ENCODE assay signal across 8 cellular contexts in the genomic region with DNA sequence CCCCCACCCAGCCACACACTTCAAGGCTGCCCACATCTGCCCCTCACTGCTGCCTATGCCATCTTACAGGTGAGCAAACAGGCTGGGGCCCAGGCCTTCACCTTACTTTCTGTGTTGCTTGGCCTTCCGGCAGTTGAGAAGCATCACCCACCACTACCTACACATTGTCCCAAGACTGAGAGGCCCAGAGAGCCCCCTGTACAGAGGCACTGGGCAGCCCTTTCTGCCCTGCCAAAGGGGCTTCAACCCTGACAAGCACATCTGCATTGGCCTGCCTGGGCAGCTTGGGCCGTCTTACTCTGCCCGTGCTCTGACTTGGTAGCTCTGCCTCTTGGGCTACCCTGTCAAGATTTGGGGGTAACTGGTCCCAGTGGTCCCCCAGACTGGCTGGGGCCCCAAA. TPM values are rescaled to one million over a fixed set of nuclear protein-coding genes. Genes with fewer than 3 reads are reported as not detected.
A peak's percentile ranks its signal among the peaks of the same experiment; 100 is the strongest.
DNase-seq lines count a peak whose midpoint lies in the region; ATAC-seq and TF ChIP-seq lines count a peak whose summit lies in the region.

No MANE protein-coding gene starts in this region.

- no peak for TF ChIP-seq EP300 in SK-N-SH (IDR thresholded peaks at IDR 0.05; ENCODE audit: borderline replicate concordance in 1 of 2, low read depth in 1 of 2, low read length in 1 of 2)

- peak overlapping the region; percentile 82 for H3K27ac Mint-ChIP-seq in activated T-helper 2 cell treated with anti-CD3 and anti-CD28 coated beads, Interferon-gamma antibody, Interleukin-2, Interleukin-4, amounts not matched to agents 10 μg/mL and 5 μg/mL and 100 μg/mL, durations not matched to agents 14 hours and 24 hours and 36 hours

- peaks cover 0 to 26% of the 10 kb centered on the region in 2 experiments for H3K36me3 ChIP-seq in SK-N-SH (replicated peaks in 1 of 2; ENCODE audit: control insufficient read depth in 1 of 2, insufficient read depth in 2 of 2, low read length in 1 of 2)
- peaks cover 19% of the 10 kb centered on the region for H3K36me3 ChIP-seq in iPS-20b (ENCODE audit: insufficient read depth, low read depth, low read length)
- peaks cover 21 to 22% of the 10 kb centered on the region in 2 donors for H3K36me3 ChIP-seq in stomach smooth muscle (ENCODE audit: control insufficient read depth in 2 of 2, insufficient read depth in 2 of 2, low read length in 2 of 2)

- no peak for TF ChIP-seq RAD21 in SK-N-SH (IDR thresholded peaks at IDR 0.05; ENCODE audit: low read length)

- peak overlapping the region in 1 of 2 experiments; percentile 91; a peak in 2 of 4 replicates for H3K27ac ChIP-seq in SK-N-SH (ENCODE audit: low read depth in 2 of 2, low read length in 1 of 2)
- H3K27ac ChIP-seq in iPS-20b (ENCODE audit: low read length): no peak overlapping the region
- peak overlapping the region; percentile 87 for H3K27ac ChIP-seq in stomach smooth muscle (ENCODE audit: low read length)

- H4K20me1 ChIP-seq in SK-N-SH (ENCODE audit: insufficient read depth): peaks cover 10% of the 10 kb centered on the region

- intact Hi-C loops in activated T-helper 2 cell treated with anti-CD3 and anti-CD28 coated beads, Interferon-gamma antibody, Interleukin-2, Interleukin-4, amounts not matched to agents 10 μg/mL and 5 μg/mL and 100 μg/mL, durations not matched to agents 14 hours and 24 hours and 36 hours (cut with micrococcal nuclease): loop anchor here (2.0 kb wide), 2 partner anchors 53 to 79 kb away; a partner anchor contains a TSS

- peak overlapping the region; percentile 90 for H3K9ac ChIP-seq in SK-N-SH
- peak overlapping the region; percentile 87 for H3K9ac ChIP-seq in iPS-20b (ENCODE audit: low read depth, low read length)
- peak overlapping the region; percentile 65 to 84 for H3K9ac ChIP-seq in stomach smooth muscle (ENCODE audit: low read length in 2 of 2)

- H3K9me3 ChIP-seq in SK-N-SH (no peaks in the 10 kb centered on the region), iPS-20b (ENCODE audit: insufficient read depth, low read depth, low read length) (no peaks in the 10 kb centered on the region), stomach smooth muscle (ENCODE audit: control insufficient read depth in 2 of 2, low read length in 2 of 2) (no peaks in the 10 kb centered on the region)

- CTCF ChIA-PET in SK-N-SH (lab: Yijun Ruan, JAX): interaction anchor here (0.6 to 1.6 kb wide), 3 partner anchors 13 to 40 kb away, joined by 3 to 4 read pairs (median 3); no protein-coding TSS in a partner anchor

- peaks cover 13% of the 10 kb centered on the region for H3K36me3 Mint-ChIP-seq in activated T-helper 2 cell treated with anti-CD3 and anti-CD28 coated beads, Interferon-gamma antibody, Interleukin-2, Interleukin-4, amounts not matched to agents 10 μg/mL and 5 μg/mL and 100 μg/mL, durations not matched to agents 14 hours and 24 hours and 36 hours (ENCODE audit: low read depth)

- H3K79me2 ChIP-seq in SK-N-SH (ENCODE audit: insufficient read depth): peaks cover 44% of the 10 kb centered on the region

- peak overlapping the region; percentile 82 for H3K4me3 Mint-ChIP-seq in activated T-helper 2 cell treated with anti-CD3 and anti-CD28 coated beads, Interferon-gamma antibody, Interleukin-2, Interleukin-4, amounts not matched to agents 10 μg/mL and 5 μg/mL and 100 μg/mL, durations not matched to agents 14 hours and 24 hours and 36 hours (ENCODE audit: low read depth)

- WGBS in SK-N-SH (ENCODE audit: low lambda C conversion rate): 80% methylated on average over 2 of the region's 3 CpGs

- TF ChIP-seq CTCF in SK-N-SH (IDR thresholded peaks at IDR 0.05): no peak

- peak overlapping the region; percentile 94 for H3K4me2 ChIP-seq in SK-N-SH

- ATAC-seq in SK-N-SH treated with all-trans-retinoic acid at 6 μM for 48 hours (no peak), GM19324 (IDR thresholded peaks at IDR 0.05; ENCODE audit: low FRiP score, unreplicated experiment) (no peak), GM18868 (IDR thresholded peaks at IDR 0.05; ENCODE audit: unreplicated experiment) (no peak), GM21390 (IDR thresholded peaks at IDR 0.05; ENCODE audit: unreplicated experiment) (no peak)

- POLR2A ChIA-PET in SK-N-SH (lab: Yijun Ruan, JAX): no interaction called here

- H2AFZ ChIP-seq in SK-N-SH (ENCODE audit: low read depth): no peak overlapping the region

- H3K27me3 ChIP-seq in SK-N-SH (ENCODE audit: insufficient read depth) (no peaks in the 10 kb centered on the region), iPS-20b (ENCODE audit: insufficient read depth, low read length) (no peaks in the 10 kb centered on the region), stomach smooth muscle (ENCODE audit: control insufficient read depth in 1 of 2, insufficient read depth in 2 of 2, low read length in 2 of 2) (no peaks in the 10 kb centered on the region)

- H3K9me2 ChIP-seq in SK-N-SH: no peaks in the 10 kb centered on the region

- H3K4me1 Mint-ChIP-seq in activated T-helper 2 cell treated with anti-CD3 and anti-CD28 coated beads, Interferon-gamma antibody, Interleukin-2, Interleukin-4, amounts not matched to agents 10 μg/mL and 5 μg/mL and 100 μg/mL, durations not matched to agents 14 hours and 24 hours and 36 hours (ENCODE audit: low read depth): peaks cover 25% of the 10 kb centered on the region

- H3K27me3 Mint-ChIP-seq in activated T-helper 2 cell treated with anti-CD3 and anti-CD28 coated beads, Interferon-gamma antibody, Interleukin-2, Interleukin-4, amounts not matched to agents 10 μg/mL and 5 μg/mL and 100 μg/mL, durations not matched to agents 14 hours and 24 hours and 36 hours (ENCODE audit: low read depth): no peaks in the 10 kb centered on the region

- H3K4me3 ChIP-seq in SK-N-SH (ENCODE audit: low read depth in 2 of 2, low read length in 1 of 2): peak overlapping the region; percentile 91 to 98
- H3K4me3 ChIP-seq in iPS-20b (ENCODE audit: low read length): peak overlapping the region; percentile 86
- peak overlapping the region; percentile 85 to 90 for H3K4me3 ChIP-seq in stomach smooth muscle (ENCODE audit: low read length in 2 of 2)

- DNase-seq in SK-N-SH: no peak
- no peak for DNase-seq in activated T-helper 2 cell treated with anti-CD3 and anti-CD28 coated beads, Interferon-gamma antibody, Interleukin-2, Interleukin-4, amounts not matched to agents 10 μg/mL and 5 μg/mL and 100 μg/mL, durations not matched to agents 14 hours and 24 hours and 36 hours (ENCODE audit: low spot score)

- no peaks in the 10 kb centered on the region for H3K9me3 Mint-ChIP-seq in activated T-helper 2 cell treated with anti-CD3 and anti-CD28 coated beads, Interferon-gamma antibody, Interleukin-2, Interleukin-4, amounts not matched to agents 10 μg/mL and 5 μg/mL and 100 μg/mL, durations not matched to agents 14 hours and 24 hours and 36 hours

- peaks cover 8 to 33% of the 10 kb centered on the region in 2 experiments; a peak in 2 of 4 replicates for H3K4me1 ChIP-seq in SK-N-SH (ENCODE audit: control insufficient read depth in 1 of 2, insufficient read depth in 2 of 2, low read depth in 1 of 2, low read length in 1 of 2)
- H3K4me1 ChIP-seq in iPS-20b (ENCODE audit: insufficient read depth, low read length): peaks cover 11% of the 10 kb centered on the region
- peaks cover 49% of the 10 kb centered on the region for H3K4me1 ChIP-seq in stomach smooth muscle (ENCODE audit: control insufficient read depth, insufficient read depth, low read length)

- peaks cover 12% of the 10 kb centered on the region for H3F3A ChIP-seq in SK-N-SH (replicated peaks; ENCODE audit: insufficient read depth)

TF ChIP-seq in SK-N-SH, 30 proteins besides CTCF, POLR2A, EP300 and RAD21 (continues in another document):
- TF ChIP-seq GABPA (IDR thresholded peaks at IDR 0.05; ENCODE audit: low read depth): no peak

TF ChIP-seq in SK-N-SH treated with all-trans-retinoic acid at 6 μM for 48 hours, 23 proteins besides CTCF, POLR2A, EP300 and RAD21:
- TF ChIP-seq ZNF8 (CRISPR knock-in tag; IDR thresholded peaks at IDR 0.05): no peak

RNA-seq across cellular contexts. Expression of a gene that starts 1.2 kb away (rescaled TPM):
- 12.7 and 16.8 TPM in 2 replicates for polyA plus RNA-seq in SK-N-SH (2012; rRNA removed)
- 4.5 and 8.3 TPM in 2 replicates for polyA plus RNA-seq in SK-N-SH (2012; cell fraction: cytosol; rRNA removed)
- 34.8 and 53.1 TPM in 2 replicates for polyA plus RNA-seq in SK-N-SH (2012; cell fraction: nucleus; rRNA removed)
- 6.8 and 7.9 TPM in 2 replicates for total RNA-seq in activated T-helper 2 cell treated with anti-CD3 and anti-CD28 coated beads, Interferon-gamma antibody, Interleukin-2, Interleukin-4, amounts not matched to agents 10 μg/mL and 5 μg/mL and 100 μg/mL, durations not matched to agents 14 hours and 24 hours and 36 hours

RNA-seq across cellular contexts. Expression of a gene that starts 3.1 kb away (rescaled TPM):
- polyA plus RNA-seq in SK-N-SH (2012; rRNA removed): 244 and 254 TPM in 2 replicates
- 83.4 and 117 TPM in 2 replicates for polyA plus RNA-seq in SK-N-SH (2012; cell fraction: cytosol; rRNA removed)
- polyA plus RNA-seq in SK-N-SH (2012; cell fraction: nucleus; rRNA removed): 1,164 and 1,190 TPM in 2 replicates
- 334 and 340 TPM in 2 replicates for total RNA-seq in activated T-helper 2 cell treated with anti-CD3 and anti-CD28 coated beads, Interferon-gamma antibody, Interleukin-2, Interleukin-4, amounts not matched to agents 10 μg/mL and 5 μg/mL and 100 μg/mL, durations not matched to agents 14 hours and 24 hours and 36 hours

RNA-seq across cellular contexts. Expression of a gene that starts 36.2 kb away (rescaled TPM):
- 29.5 and 31.4 TPM in 2 replicates for polyA plus RNA-seq in SK-N-SH (2012; rRNA removed)
- 10.7 and 20.6 TPM in 2 replicates for polyA plus RNA-seq in SK-N-SH (2012; cell fraction: cytosol; rRNA removed)
- polyA plus RNA-seq in SK-N-SH (2012; cell fraction: nucleus; rRNA removed): 45.7 and 48.1 TPM in 2 replicates
- total RNA-seq in activated T-helper 2 cell treated with anti-CD3 and anti-CD28 coated beads, Interferon-gamma antibody, Interleukin-2, Interleukin-4, amounts not matched to agents 10 μg/mL and 5 μg/mL and 100 μg/mL, durations not matched to agents 14 hours and 24 hours and 36 hours: 23.0 and 24.7 TPM in 2 replicates

RNA-seq across cellular contexts. Expression of a gene that starts 53.1 kb away (rescaled TPM):
- polyA plus RNA-seq in SK-N-SH (2012; rRNA removed): 14.4 and 14.7 TPM in 2 replicates
- polyA plus RNA-seq in SK-N-SH (2012; cell fraction: cytosol; rRNA removed): 10.9 and 11.6 TPM in 2 replicates
- 35.2 and 36.3 TPM in 2 replicates for polyA plus RNA-seq in SK-N-SH (2012; cell fraction: nucleus; rRNA removed)
- 70.7 and 75.0 TPM in 2 replicates for total RNA-seq in activated T-helper 2 cell treated with anti-CD3 and anti-CD28 coated beads, Interferon-gamma antibody, Interleukin-2, Interleukin-4, amounts not matched to agents 10 μg/mL and 5 μg/mL and 100 μg/mL, durations not matched to agents 14 hours and 24 hours and 36 hours

RNA-seq across cellular contexts. Expression of a gene that starts 53.4 kb away (rescaled TPM):
- polyA plus RNA-seq in SK-N-SH (2012; rRNA removed): 5.6 and 6.2 TPM in 2 replicates
- 3.6 and 4.7 TPM in 2 replicates for polyA plus RNA-seq in SK-N-SH (2012; cell fraction: cytosol; rRNA removed)
- 8.2 and 10.4 TPM in 2 replicates for polyA plus RNA-seq in SK-N-SH (2012; cell fraction: nucleus; rRNA removed)
- 16.5 and 16.8 TPM in 2 replicates for total RNA-seq in activated T-helper 2 cell treated with anti-CD3 and anti-CD28 coated beads, Interferon-gamma antibody, Interleukin-2, Interleukin-4, amounts not matched to agents 10 μg/mL and 5 μg/mL and 100 μg/mL, durations not matched to agents 14 hours and 24 hours and 36 hours
